8 cellular contexts compared by ENCODE assay signal in the genomic region with DNA sequence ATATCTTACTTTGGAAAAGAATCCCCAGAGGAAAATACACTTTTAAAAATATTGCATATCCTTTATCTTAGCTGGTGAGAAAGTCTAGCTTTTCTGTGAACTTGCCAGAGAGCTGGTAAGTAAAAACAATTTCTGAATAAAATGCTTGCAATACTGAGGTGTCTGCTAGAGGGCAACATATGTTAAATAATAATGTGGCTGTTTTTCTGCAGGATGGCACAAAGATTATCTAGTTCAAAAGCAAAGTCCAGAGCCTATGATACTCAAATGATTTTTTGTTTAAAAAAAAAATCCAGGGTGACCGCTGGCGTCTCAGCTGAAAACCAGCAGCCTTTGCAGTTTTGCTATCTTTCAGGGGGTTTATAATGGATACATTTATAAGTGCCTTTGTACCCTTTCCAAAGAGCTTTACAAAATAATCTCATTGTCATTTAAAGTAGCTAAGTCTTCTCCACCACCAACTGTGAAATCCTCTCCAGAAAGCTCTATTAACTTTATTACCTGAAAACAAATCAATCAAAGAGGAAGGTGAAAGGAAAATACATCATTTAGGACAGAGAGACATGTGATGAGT.
A peak's percentile ranks its signal among the peaks of the same experiment; 100 is the strongest.
DNase-seq lines count a peak whose midpoint lies in the region; ATAC-seq and TF ChIP-seq lines count a peak whose summit lies in the region.

No MANE protein-coding gene starts in this region.

- no peak for TF ChIP-seq EP300 in esophagus muscularis mucosa (IDR thresholded peaks at IDR 0.05)

- H3K4me3 ChIP-seq in OCI-LY1 (ENCODE audit: low read depth, low read length, poor library complexity, severe bottlenecking) (no peak overlapping the region), esophagus muscularis mucosa (no peak overlapping the region), retinal pigment epithelial cell (ENCODE audit: low read length) (no peak overlapping the region)

- no peaks in the 10 kb centered on the region for H3K79me1 ChIP-seq in H9 (ENCODE audit: insufficient read depth, low read depth, low read length, poor library complexity, severe bottlenecking)

- no peak overlapping the region; a peak in 1 of 7 replicates for H3K27ac Mint-ChIP-seq in H9

- no peak overlapping the region for H3K14ac ChIP-seq in H9 (ENCODE audit: insufficient read depth, low read length)

- H3K18ac ChIP-seq in H9 (ENCODE audit: insufficient read length, low read depth, low read length), result no peak overlapping the region

- peaks cover 26 to 28% of the 10 kb centered on the region in 2 experiments for H3K4me1 Mint-ChIP-seq in H9

- no peak overlapping the region for H4K8ac ChIP-seq in H9 (replicated peaks; ENCODE audit: insufficient read length, low read depth, low read length)

- H2BK12ac ChIP-seq in H9 (ENCODE audit: insufficient read length, low read depth, low read length), result no peak overlapping the region

- no peak overlapping the region for H3K4ac ChIP-seq in H9 (ENCODE audit: low read depth, low read length)

- intact Hi-C loops in esophagus muscularis mucosa (cut with DNase I), result no loop called here

- no peak overlapping the region for H3K4me3 Mint-ChIP-seq in H9

- H3K79me2 ChIP-seq in H9 (ENCODE audit: insufficient read depth, low read length), result no peaks in the 10 kb centered on the region
- H3K79me2 ChIP-seq in OCI-LY1 (ENCODE audit: insufficient read depth, low read length), result no peaks in the 10 kb centered on the region

- H3K27ac ChIP-seq in H9 (ENCODE audit: insufficient read length, low read depth, low read length), result no peak overlapping the region
- H3K27ac ChIP-seq in OCI-LY1 (ENCODE audit: low read depth, low read length, poor library complexity, severe bottlenecking), result no peak overlapping the region
- H3K27ac ChIP-seq in esophagus muscularis mucosa (replicated peaks in 1 of 4), result no peak overlapping the region

- H2BK120ac ChIP-seq in H9 (ENCODE audit: low read depth, low read length, poor library complexity, severe bottlenecking), result no peak overlapping the region

- H3F3A ChIP-seq in OCI-LY1 (ENCODE audit: insufficient read depth, low read length), result no peaks in the 10 kb centered on the region

- H3K23ac ChIP-seq in H9 (ENCODE audit: insufficient read length, low read depth, low read length), result no peak overlapping the region

- H3K4me1 ChIP-seq in H9 (ENCODE audit: insufficient read depth, low read length) (no peaks in the 10 kb centered on the region), OCI-LY1 (ENCODE audit: insufficient read depth, low read length, severe bottlenecking) (no peaks in the 10 kb centered on the region), esophagus muscularis mucosa (no peaks in the 10 kb centered on the region)

- WGBS in H9 (ENCODE audit: extremely low coverage, insufficient read length, low lambda C conversion rate), result no CpG with 5 or more reads among the region's 2 CpGs
- 13% methylated on average over 2 of the region's 2 CpGs for WGBS in esophagus muscularis mucosa

- no peak overlapping the region for H2AK5ac ChIP-seq in H9 (ENCODE audit: insufficient read length, low read length)

- H3T11ph ChIP-seq in H9 (ENCODE audit: low read length), result no peak overlapping the region

- H2BK20ac ChIP-seq in H9 (ENCODE audit: low read depth, low read length, poor library complexity, severe bottlenecking), result no peak overlapping the region

- H3K56ac ChIP-seq in H9 (ENCODE audit: insufficient read length, low read depth, low read length), result no peak overlapping the region

- H4K20me1 ChIP-seq in H9 (ENCODE audit: control insufficient read depth, insufficient read depth, insufficient read length), result no peaks in the 10 kb centered on the region
- no peaks in the 10 kb centered on the region for H4K20me1 ChIP-seq in OCI-LY1 (ENCODE audit: insufficient read depth, low read length)

- no peaks in the 10 kb centered on the region for H3K9me3 Mint-ChIP-seq in H9

- TF ChIP-seq CTCF in AG09319 (IDR thresholded peaks at IDR 0.05; ENCODE audit: low read depth, low read length) (peak; percentile 64), H9 (conservative IDR thresholded peaks at IDR 0.05) (peak; percentile 63), OCI-LY1 (IDR thresholded peaks at IDR 0.05; ENCODE audit: low read length) (peak; percentile 36), esophagus muscularis mucosa (IDR thresholded peaks at IDR 0.05) (peak; percentile 39 to 61 (median 51)), retinal pigment epithelial cell (conservative IDR thresholded peaks at IDR 0.05; ENCODE audit: low read depth, low read length) (peak; percentile 57)

- H2BK5ac ChIP-seq in H9 (ENCODE audit: insufficient read length, low read length), result no peak overlapping the region

- no peaks in the 10 kb centered on the region for H3K36me3 ChIP-seq in OCI-LY1 (ENCODE audit: insufficient read depth, low read length)
- no peaks in the 10 kb centered on the region for H3K36me3 ChIP-seq in esophagus muscularis mucosa

- no peak overlapping the region for H3K9ac ChIP-seq in H9 (ENCODE audit: extremely low read depth, insufficient read length, low read length)
- H3K9ac ChIP-seq in OCI-LY1 (ENCODE audit: low read length), result no peak overlapping the region

- no peaks in the 10 kb centered on the region for H3K9me2 ChIP-seq in OCI-LY1 (ENCODE audit: low read depth, low read length)

- no peaks in the 10 kb centered on the region for H3K9me3 ChIP-seq in H9 (ENCODE audit: control insufficient read depth, low read depth, low read length)
- H3K9me3 ChIP-seq in OCI-LY1 (ENCODE audit: low read length), result no peaks in the 10 kb centered on the region
- H3K9me3 ChIP-seq in esophagus muscularis mucosa, result no peaks in the 10 kb centered on the region

- ATAC-seq in HG02571 (IDR thresholded peaks at IDR 0.05; ENCODE audit: unreplicated experiment), result no peak
- ATAC-seq in GM18505 (IDR thresholded peaks at IDR 0.05; ENCODE audit: unreplicated experiment), result no peak
- no peak for ATAC-seq in GM21367 (IDR thresholded peaks at IDR 0.05; ENCODE audit: unreplicated experiment)

- no peaks in the 10 kb centered on the region for H3K27me3 ChIP-seq in H9 (ENCODE audit: insufficient read depth, low read length)
- no peaks in the 10 kb centered on the region for H3K27me3 ChIP-seq in OCI-LY1 (ENCODE audit: insufficient read depth, low read length)
- H3K27me3 ChIP-seq in esophagus muscularis mucosa, result no peaks in the 10 kb centered on the region

- H3K27me3 Mint-ChIP-seq in H9 (ENCODE audit: low read depth), result no peaks in the 10 kb centered on the region

- no peaks in the 10 kb centered on the region for H3K36me3 Mint-ChIP-seq in H9 (ENCODE audit: insufficient read depth in 1 of 3, low read depth in 3 of 3)

- H4K91ac ChIP-seq in H9 (ENCODE audit: insufficient read length, low read depth, low read length), result no peak overlapping the region

- no peak overlapping the region for H2BK15ac ChIP-seq in H9 (ENCODE audit: low read depth, low read length)

- H2AFZ ChIP-seq in H9 (ENCODE audit: low read length), result no peak overlapping the region
- H2AFZ ChIP-seq in OCI-LY1 (ENCODE audit: low read length), result no peak overlapping the region

- no peak overlapping the region for H4K5ac ChIP-seq in H9 (ENCODE audit: insufficient read length, low read depth, low read length)

- H3K23me2 ChIP-seq in H9 (ENCODE audit: insufficient read length, low read depth, low read length, poor library complexity, severe bottlenecking), result no peaks in the 10 kb centered on the region

- no peak for TF ChIP-seq POLR2A in esophagus muscularis mucosa (IDR thresholded peaks at IDR 0.05; ENCODE audit: low read depth)
- TF ChIP-seq POLR2A in GM18505 (IDR thresholded peaks at IDR 0.05; ENCODE audit: borderline replicate concordance, extremely low read depth, insufficient read depth, insufficient read length), result no peak

- H3K4me2 ChIP-seq in H9 (ENCODE audit: insufficient read depth, insufficient read length, low read length) (no peak overlapping the region), OCI-LY1 (ENCODE audit: low read length) (no peak overlapping the region)

- no peak for DNase-seq in AG09319 (ENCODE audit: extremely low read depth, low read depth)
- DNase-seq in H9, result no peak
- DNase-seq in esophagus muscularis mucosa (ENCODE audit: extremely low spot score), result no peak
- no peak for DNase-seq in retinal pigment epithelial cell (ENCODE audit: low read depth)
